ENCODE assay signal across 8 cellular contexts in the genomic region with DNA sequence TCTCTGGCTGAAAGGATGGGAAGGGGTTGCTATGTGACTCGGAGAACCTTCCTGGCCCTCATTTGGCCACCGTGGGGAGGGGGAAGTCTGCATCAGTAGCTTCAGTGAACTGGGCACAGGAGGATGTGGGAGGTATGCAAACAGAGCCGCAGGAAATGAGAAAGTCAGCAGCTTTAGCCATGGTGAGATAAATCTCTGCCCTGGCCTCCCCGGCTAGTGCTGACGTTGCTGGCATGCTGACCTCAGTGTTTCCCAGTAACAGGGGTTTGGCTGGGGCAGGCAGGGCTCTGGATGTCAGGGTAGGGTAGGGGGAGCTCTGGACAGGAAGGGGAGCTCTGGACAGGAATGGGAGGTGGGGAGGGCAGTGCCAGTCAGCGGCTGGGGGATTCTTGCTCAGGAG. TPM values are rescaled to one million over a fixed set of nuclear protein-coding genes. Genes with fewer than 3 reads are reported as not detected.
DNase-seq lines count a peak whose midpoint lies in the region; ATAC-seq, FAIRE-seq and TF ChIP-seq lines count a peak whose summit lies in the region.

No MANE protein-coding gene starts in this region.

- H3K27me3 ChIP-seq in KMS-11 (ENCODE audit: insufficient read depth, low read depth) (no peaks in the 10 kb centered on the region), neural cell (ENCODE audit: insufficient read depth, low read depth, low read length) (no peaks in the 10 kb centered on the region)

- peaks cover 14% of the 10 kb centered on the region for H3K4me1 ChIP-seq in KMS-11 (ENCODE audit: low read depth, poor library complexity, severe bottlenecking)

- H2AFZ ChIP-seq in KMS-11 (ENCODE audit: low read depth) (peak overlapping the region; percentile 75), neural cell (ENCODE audit: low read depth, low read length) (no peak overlapping the region)

- H3F3A ChIP-seq in neural cell (ENCODE audit: insufficient read depth, low read length, poor library complexity, severe bottlenecking), result no peaks in the 10 kb centered on the region

- no peaks in the 10 kb centered on the region for H3K36me3 ChIP-seq in KMS-11 (ENCODE audit: insufficient read depth)
- no peaks in the 10 kb centered on the region for H3K36me3 ChIP-seq in neural cell (ENCODE audit: insufficient read depth, low read length)

- peak overlapping the region; percentile 71 for H3K4me2 ChIP-seq in KMS-11
- no peak overlapping the region for H3K4me2 ChIP-seq in neural cell (ENCODE audit: low read length)

- FAIRE-seq in GM12892 (lab: Jason Lieb, UNC), result peak; percentile 46

- H3K4me3 ChIP-seq in KMS-11 (IDR thresholded peaks at IDR 0.05; ENCODE audit: insufficient read depth, low read depth, low read length), result no peak overlapping the region
- no peak overlapping the region for H3K4me3 ChIP-seq in neural cell (ENCODE audit: low read length)

- no peaks in the 10 kb centered on the region for H3K9me3 ChIP-seq in neural cell (ENCODE audit: low read length)

- DNase-seq in GM12892 (ENCODE audit: insufficient read length), result no peak
- peak; percentile 52 for DNase-seq in ecto neural progenitor cell (ENCODE audit: low spot score)
- DNase-seq in NCI-H510A (lab: John Stamatoyannopoulos, UW), result no peak

- TF ChIP-seq POLR2A in GM12892 (IDR thresholded peaks at IDR 0.05; ENCODE audit: low read depth, low read length), result no peak

- no peak for TF ChIP-seq EP300 in neural cell (conservative IDR thresholded peaks at IDR 0.05; ENCODE audit: poor library complexity, severe bottlenecking)

- no peak for ATAC-seq in HG03469 (IDR thresholded peaks at IDR 0.05; ENCODE audit: unreplicated experiment)
- ATAC-seq in HG02678 (IDR thresholded peaks at IDR 0.05; ENCODE audit: unreplicated experiment), result no peak
- no peak for ATAC-seq in HG03280 (IDR thresholded peaks at IDR 0.05; ENCODE audit: unreplicated experiment)

- H3K27ac ChIP-seq in KMS-11 (peak overlapping the region; percentile 28; the same call in 1 of the 2 replicates), neural cell (ENCODE audit: low read length) (no peak overlapping the region)

- H3K79me2 ChIP-seq in KMS-11 (ENCODE audit: insufficient read depth, low read depth), result no peaks in the 10 kb centered on the region
- H3K79me2 ChIP-seq in neural cell (replicated peaks; ENCODE audit: insufficient read depth, low read length), result no peaks in the 10 kb centered on the region

- no peaks in the 10 kb centered on the region for H3K9me2 ChIP-seq in neural cell (ENCODE audit: insufficient read depth, low read length)

- no peaks in the 10 kb centered on the region for H4K20me1 ChIP-seq in KMS-11 (ENCODE audit: insufficient read depth)
- H4K20me1 ChIP-seq in neural cell (ENCODE audit: insufficient read depth), result no peaks in the 10 kb centered on the region

- no peak for TF ChIP-seq RAD21 in neural cell (conservative IDR thresholded peaks at IDR 0.05)

- H3K9ac ChIP-seq in KMS-11, result no peak overlapping the region; the same call in 1 of the 2 replicates
- H3K9ac ChIP-seq in neural cell (ENCODE audit: low read length), result peak overlapping the region; percentile 5

- TF ChIP-seq CTCF in KMS-11 (conservative IDR thresholded peaks at IDR 0.05; ENCODE audit: low read depth, low read length) (no peak), neural cell (IDR thresholded peaks at IDR 0.05; ENCODE audit: poor library complexity, severe bottlenecking) (no peak)

TF ChIP-seq in neural cell, 6 proteins besides CTCF, POLR2A, EP300 and RAD21:
- TF ChIP-seq EZH2 (IDR thresholded peaks at IDR 0.05; ENCODE audit: borderline replicate concordance, insufficient read depth, low read length, poor library complexity, severe bottlenecking) (no peak), POLR2AphosphoS5 (IDR thresholded peaks at IDR 0.05) (no peak), MXI1 (conservative IDR thresholded peaks at IDR 0.05; ENCODE audit: poor library complexity, severe bottlenecking) (no peak), SMC3 (conservative IDR thresholded peaks at IDR 0.05; ENCODE audit: poor library complexity) (no peak), TAF1 (IDR thresholded peaks at IDR 0.05; ENCODE audit: low read depth) (no peak)
- TF ChIP-seq, protein P1, sequence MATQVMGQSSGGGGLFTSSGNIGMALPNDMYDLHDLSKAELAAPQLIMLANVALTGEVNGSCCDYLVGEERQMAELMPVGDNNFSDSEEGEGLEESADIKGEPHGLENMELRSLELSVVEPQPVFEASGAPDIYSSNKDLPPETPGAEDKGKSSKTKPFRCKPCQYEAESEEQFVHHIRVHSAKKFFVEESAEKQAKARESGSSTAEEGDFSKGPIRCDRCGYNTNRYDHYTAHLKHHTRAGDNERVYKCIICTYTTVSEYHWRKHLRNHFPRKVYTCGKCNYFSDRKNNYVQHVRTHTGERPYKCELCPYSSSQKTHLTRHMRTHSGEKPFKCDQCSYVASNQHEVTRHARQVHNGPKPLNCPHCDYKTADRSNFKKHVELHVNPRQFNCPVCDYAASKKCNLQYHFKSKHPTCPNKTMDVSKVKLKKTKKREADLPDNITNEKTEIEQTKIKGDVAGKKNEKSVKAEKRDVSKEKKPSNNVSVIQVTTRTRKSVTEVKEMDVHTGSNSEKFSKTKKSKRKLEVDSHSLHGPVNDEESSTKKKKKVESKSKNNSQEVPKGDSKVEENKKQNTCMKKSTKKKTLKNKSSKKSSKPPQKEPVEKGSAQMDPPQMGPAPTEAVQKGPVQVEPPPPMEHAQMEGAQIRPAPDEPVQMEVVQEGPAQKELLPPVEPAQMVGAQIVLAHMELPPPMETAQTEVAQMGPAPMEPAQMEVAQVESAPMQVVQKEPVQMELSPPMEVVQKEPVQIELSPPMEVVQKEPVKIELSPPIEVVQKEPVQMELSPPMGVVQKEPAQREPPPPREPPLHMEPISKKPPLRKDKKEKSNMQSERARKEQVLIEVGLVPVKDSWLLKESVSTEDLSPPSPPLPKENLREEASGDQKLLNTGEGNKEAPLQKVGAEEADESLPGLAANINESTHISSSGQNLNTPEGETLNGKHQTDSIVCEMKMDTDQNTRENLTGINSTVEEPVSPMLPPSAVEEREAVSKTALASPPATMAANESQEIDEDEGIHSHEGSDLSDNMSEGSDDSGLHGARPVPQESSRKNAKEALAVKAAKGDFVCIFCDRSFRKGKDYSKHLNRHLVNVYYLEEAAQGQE (IDR thresholded peaks at IDR 0.05; ENCODE audit: borderline replicate concordance), result no peak

RNA-seq across cellular contexts. Expression of a gene that starts 2.3 kb away (rescaled TPM):
- polyA plus RNA-seq in GM12892 (2012; ENCODE audit: missing spikeins), result not detected
- polyA plus RNA-seq in neural cell, result not detected in 2 replicates
- not detected in 2 replicates for polyA minus RNA-seq in neural cell

RNA-seq across cellular contexts. Expression of a gene that starts 16.6 kb away (rescaled TPM):
- not detected for polyA plus RNA-seq in GM12892 (2012; ENCODE audit: missing spikeins)
- not detected in 2 replicates for polyA plus RNA-seq in neural cell
- not detected in 2 replicates for polyA minus RNA-seq in neural cell

RNA-seq across cellular contexts. Expression of a gene that starts 26.1 kb away (rescaled TPM):
- 39.9 TPM for polyA plus RNA-seq in GM12892 (2012; ENCODE audit: missing spikeins)
- polyA plus RNA-seq in neural cell, result 23.3 and 26.4 TPM in 2 replicates
- 14.6 and 19.2 TPM in 2 replicates for polyA minus RNA-seq in neural cell

RNA-seq across cellular contexts. Expression of a gene that starts 26.5 kb away (rescaled TPM):
- polyA plus RNA-seq in GM12892 (2012; ENCODE audit: missing spikeins), result 83.9 TPM
- polyA plus RNA-seq in neural cell, result 132 and 143 TPM in 2 replicates
- polyA minus RNA-seq in neural cell, result 137 and 139 TPM in 2 replicates
